In genomic region chr11:102111011-102111786, GRCh38 we compare ENCODE assay signal across 7 cellular contexts.
DNase-seq lines count a peak whose midpoint lies in the region; ATAC-seq and TF ChIP-seq lines count a peak whose summit lies in the region.

No MANE protein-coding gene starts in this region.

- H4K20me1 ChIP-seq in OCI-LY1 (ENCODE audit: insufficient read depth, low read length), result no peaks in the 10 kb centered on the region

- no peaks in the 10 kb centered on the region for H3F3A ChIP-seq in OCI-LY1 (ENCODE audit: insufficient read depth, low read length)

- peak; percentile 7 for DNase-seq in GM19238 (ENCODE audit: insufficient read length, low spot score)
- peak; percentile 83 to 95 for DNase-seq in cardiac fibroblast (ENCODE audit: low read depth in 2 of 2)
- peak; percentile 89 for DNase-seq in iPS-NIHi11 (ENCODE audit: low spot score)
- peak; percentile 73 for DNase-seq in skeletal muscle cell (ENCODE audit: low read depth)
- no peak for DNase-seq in NCI-H2227 (lab: John Stamatoyannopoulos, UW; ENCODE audit: unreplicated experiment)

- TF ChIP-seq CTCF in OCI-LY1 (IDR thresholded peaks at IDR 0.05; ENCODE audit: low read length) (no peak), cardiac fibroblast (IDR thresholded peaks at IDR 0.05; ENCODE audit: low read depth, low read length) (peak; percentile 13)

- H3K9me2 ChIP-seq in OCI-LY1 (ENCODE audit: low read depth, low read length), result no peaks in the 10 kb centered on the region

- no peaks in the 10 kb centered on the region for H3K9me3 ChIP-seq in OCI-LY1 (ENCODE audit: low read length)

- H3K4me1 ChIP-seq in OCI-LY1 (ENCODE audit: insufficient read depth, low read length, severe bottlenecking), result peaks cover 6% of the 10 kb centered on the region

- H3K36me3 ChIP-seq in OCI-LY1 (ENCODE audit: insufficient read depth, low read length), result no peaks in the 10 kb centered on the region

- no peaks in the 10 kb centered on the region; the same call in 1 of the 2 replicates for H3K27me3 ChIP-seq in OCI-LY1 (ENCODE audit: insufficient read depth, low read length)

- H3K79me2 ChIP-seq in OCI-LY1 (ENCODE audit: insufficient read depth, low read length), result no peaks in the 10 kb centered on the region

- H3K27ac ChIP-seq in OCI-LY1 (ENCODE audit: low read depth, low read length, poor library complexity, severe bottlenecking), result no peak overlapping the region

- no peak for ATAC-seq in HG03520 (IDR thresholded peaks at IDR 0.05; ENCODE audit: unreplicated experiment)

- no peak overlapping the region; the same call in 1 of the 2 replicates for H3K9ac ChIP-seq in OCI-LY1 (ENCODE audit: low read length)

- H3K4me3 ChIP-seq in OCI-LY1 (ENCODE audit: low read depth, low read length, poor library complexity, severe bottlenecking), result peak overlapping the region; percentile 73
- H3K4me3 ChIP-seq in cardiac fibroblast (replicated peaks in 1 of 2; ENCODE audit: low read depth in 2 of 2, low read length in 2 of 2), result peak overlapping the region; percentile 84 to 95
- H3K4me3 ChIP-seq in skeletal muscle cell (ENCODE audit: low read depth, low read length), result peak overlapping the region; percentile 80

- H3K4me2 ChIP-seq in OCI-LY1 (ENCODE audit: low read length), result peak overlapping the region; percentile 82

- H2AFZ ChIP-seq in OCI-LY1 (ENCODE audit: low read length), result no peak overlapping the region
